1 cellular context compared by ENCODE assay signal in the genomic region with DNA sequence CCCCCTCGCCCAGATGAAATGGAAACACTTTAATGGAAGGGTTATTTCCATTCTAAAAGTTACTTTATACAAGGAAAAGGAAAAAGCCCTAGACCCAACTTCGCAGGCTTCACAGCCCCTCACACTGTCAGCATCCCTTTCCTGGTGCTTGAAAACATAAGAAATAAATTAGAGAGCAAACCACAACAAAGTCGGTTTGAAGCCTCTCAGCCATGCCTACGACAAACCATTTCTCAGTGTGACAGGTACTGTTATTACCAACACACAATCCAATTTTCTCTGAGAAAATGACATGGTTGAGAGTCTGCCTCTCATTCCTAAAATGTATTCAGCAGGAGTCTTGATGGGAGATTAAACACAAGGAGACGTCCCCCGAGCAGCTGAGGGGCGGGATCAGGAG. TPM values are rescaled to one million over a fixed set of nuclear protein-coding genes. Genes with fewer than 3 reads are reported as not detected.
"Had no signal": no experiment of that assay in that cellular context is flagged by ENCODE, and none has a peak within 500 bp of the region (broad histone marks: within the 10 kb centered on the region; RNA-seq: fewer than 3 reads in every experiment).

No MANE protein-coding gene starts in this region.

RNA-seq across cellular contexts. Expression of a gene that starts 51.3 kb away (rescaled TPM):
- total RNA-seq: osteocyte had no signal

RNA-seq across cellular contexts. Expression of a gene that starts 51.4 kb away (rescaled TPM):
- total RNA-seq: osteocyte had no signal
